Comparison of ENCODE assay signal across 10 cellular contexts in the genomic region with DNA sequence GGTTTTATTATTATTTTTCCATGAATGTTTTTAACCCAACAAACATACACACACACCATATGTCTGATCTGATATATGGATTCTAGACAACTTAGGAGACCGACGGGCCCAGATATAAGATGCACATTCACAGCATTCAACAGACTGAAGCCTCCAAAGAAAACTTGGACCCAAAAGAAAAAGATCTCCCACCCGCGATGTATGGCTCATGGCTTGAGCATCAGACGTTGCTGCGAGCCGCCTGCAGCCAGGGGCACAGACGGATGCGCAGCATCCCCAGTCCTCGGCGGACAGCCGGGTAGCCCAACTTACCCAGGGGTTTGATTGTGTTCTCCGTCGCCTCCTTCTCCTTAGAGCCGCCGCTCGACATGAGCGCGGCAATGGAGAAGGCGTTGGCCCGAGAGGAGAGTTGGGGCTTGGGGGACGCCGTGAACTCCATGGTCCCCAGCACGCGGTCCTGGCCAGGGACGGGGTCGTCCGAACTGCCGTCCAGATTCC. TPM values are rescaled to one million over a fixed set of nuclear protein-coding genes. Genes with fewer than 3 reads are reported as not detected.
DNase-seq lines count a peak whose midpoint lies in the region; ATAC-seq, FAIRE-seq and TF ChIP-seq lines count a peak whose summit lies in the region.
"Had no signal": no experiment of that assay in that cellular context is flagged by ENCODE, and none has a peak within 500 bp of the region (broad histone marks: within the 10 kb centered on the region; RNA-seq: fewer than 3 reads in every experiment).

No MANE protein-coding gene starts in this region.

- no peaks in the 10 kb centered on the region for H3K9me3 ChIP-seq in cardiac muscle cell (ENCODE audit: low read depth)
- peaks cover 9% of the 10 kb centered on the region for H3K9me3 ChIP-seq in astrocyte (ENCODE audit: insufficient read depth, low read depth, low read length)
- no peaks in the 10 kb centered on the region for H3K9me3 ChIP-seq in lower lobe of right lung
- H3K9me3 ChIP-seq in thyroid gland: no peaks in the 10 kb centered on the region
- H3K9me3 ChIP-seq: uterus had no signal

- no peaks in the 10 kb centered on the region for H4K20me1 ChIP-seq in astrocyte (ENCODE audit: insufficient read depth, low read length)

- no peaks in the 10 kb centered on the region for H3K36me3 Mint-ChIP-seq in astrocyte (ENCODE audit: low read depth, unreplicated experiment)

- no peaks in the 10 kb centered on the region for H3K79me2 ChIP-seq in astrocyte (ENCODE audit: insufficient read depth, low read length)

- peaks cover 1% of the 10 kb centered on the region for H3K4me1 ChIP-seq in cardiac muscle cell (ENCODE audit: low read depth)
- peaks cover 8% of the 10 kb centered on the region for H3K4me1 ChIP-seq in astrocyte (ENCODE audit: insufficient read depth, low read length)
- peaks cover 8% of the 10 kb centered on the region for H3K4me1 ChIP-seq in lower lobe of right lung
- H3K4me1 ChIP-seq in urinary bladder (ENCODE audit: insufficient read depth): no peaks in the 10 kb centered on the region
- H3K4me1 ChIP-seq in thyroid gland: peaks cover 5 to 11% of the 10 kb centered on the region in 2 donors

- FAIRE-seq in astrocyte (lab: Jason Lieb, UNC): no peak

- no peaks in the 10 kb centered on the region for H3K4me1 Mint-ChIP-seq in astrocyte (ENCODE audit: low read depth, unreplicated experiment)

- ATAC-seq in Right ventricle myocardium inferior (no peak), lower lobe of right lung (no peak)

- peaks cover 86% of the 10 kb centered on the region for H3K27me3 Mint-ChIP-seq in astrocyte (ENCODE audit: low read depth, unreplicated experiment)

- H3K4me3 Mint-ChIP-seq in astrocyte (ENCODE audit: unreplicated experiment): peak overlapping the region; percentile 79

- H3K9me3 Mint-ChIP-seq in astrocyte (ENCODE audit: unreplicated experiment): peaks cover 24% of the 10 kb centered on the region

- H3K27me3 ChIP-seq in cardiac muscle cell: peaks cover 35% of the 10 kb centered on the region
- H3K27me3 ChIP-seq in astrocyte (ENCODE audit: insufficient read depth, low read length): peaks cover 98% of the 10 kb centered on the region
- H3K27me3 ChIP-seq in lower lobe of right lung (ENCODE audit: low read depth): peaks cover 99% of the 10 kb centered on the region
- H3K27me3 ChIP-seq in thyroid gland: peaks cover 58% of the 10 kb centered on the region

- H3K36me3 ChIP-seq in cardiac muscle cell (peaks cover 4% of the 10 kb centered on the region), astrocyte (ENCODE audit: insufficient read depth, low read length) (no peaks in the 10 kb centered on the region), lower lobe of right lung (no peaks in the 10 kb centered on the region), urinary bladder (ENCODE audit: insufficient read depth) (no peaks in the 10 kb centered on the region), thyroid gland (no peaks in the 10 kb centered on the region)
- H3K36me3 ChIP-seq: uterus had no signal

- intact Hi-C loops in Right ventricle myocardium inferior (cut with DNase I) (loop anchor here (2.0 kb wide), 3 partner anchors 122 to 266 kb away; no protein-coding TSS in a partner anchor), lower lobe of right lung (cut with DNase I) (no loop called here), thyroid gland (cut with DNase I) (no loop called here)

- no peak for TF ChIP-seq POLR2A in thyroid gland (IDR thresholded peaks at IDR 0.05)

- DNase-seq in cardiac muscle cell (ENCODE audit: low read depth in 1 of 2, low spot score in 1 of 2) (peak in 1 of 2 donors; percentile 29), Right ventricle myocardium inferior (ENCODE audit: missing footprints) (no peak), astrocyte (ENCODE audit: low read depth) (no peak), lower lobe of right lung (no peak), occipital lobe (lab: John Stamatoyannopoulos, UW) (no peak), thyroid gland (no peak)
- DNase-seq in effector CD8-positive, alpha-beta T cell (lab: John Stamatoyannopoulos, UW): no peak
- DNase-seq: midbrain, uterus had no signal

- peak overlapping the region; percentile 95 for H3K27ac ChIP-seq in cardiac muscle cell
- no peak overlapping the region for H3K27ac ChIP-seq in astrocyte (ENCODE audit: low read depth, low read length)
- no peak overlapping the region for H3K27ac ChIP-seq in lower lobe of right lung
- H3K27ac ChIP-seq in urinary bladder (ENCODE audit: low read depth): no peak overlapping the region
- no peak overlapping the region for H3K27ac ChIP-seq in thyroid gland
- H3K27ac ChIP-seq: uterus had no signal

- TF ChIP-seq CTCF in cardiac muscle cell (IDR thresholded peaks at IDR 0.05; ENCODE audit: low read depth, low read length): no peak
- no peak for TF ChIP-seq CTCF in astrocyte (IDR thresholded peaks at IDR 0.05; ENCODE audit: insufficient read depth, low read depth, low read length)
- TF ChIP-seq CTCF in lower lobe of right lung (IDR thresholded peaks at IDR 0.05): no peak
- TF ChIP-seq CTCF in thyroid gland (IDR thresholded peaks at IDR 0.05): no peak

- H3K4me3 ChIP-seq in cardiac muscle cell (peak overlapping the region; percentile 86), astrocyte (ENCODE audit: insufficient read depth, low read depth, low read length) (peak overlapping the region; percentile 53), lower lobe of right lung (peak overlapping the region; percentile 49), urinary bladder (ENCODE audit: low read depth, low read length) (peak overlapping the region; percentile 30), thyroid gland (replicated peaks in 1 of 3) (no peak overlapping the region)

- H3K9ac ChIP-seq in astrocyte (ENCODE audit: low read length): no peak overlapping the region

- peak overlapping the region; percentile 83 for H3K4me2 ChIP-seq in astrocyte (ENCODE audit: low read length)

- peak overlapping the region; percentile 89 for H2AFZ ChIP-seq in astrocyte (ENCODE audit: low read depth, low read length)

- peak overlapping the region; percentile 34 for H3K27ac Mint-ChIP-seq in astrocyte (ENCODE audit: unreplicated experiment)

- WGBS in urinary bladder: 1% methylated on average over 29 of the region's 29 CpGs
- WGBS in thyroid gland, 2 donors: 5 to 8% methylated on average over 13 to 29 of the region's 29 CpGs

RNA-seq across cellular contexts. Expression of gene TBX20, which starts 0.7 kb away (rescaled TPM):
- total RNA-seq in cardiac muscle cell (240 and 482 TPM in 2 replicates), Right ventricle myocardium inferior (138 TPM), astrocyte (1.1 and 1.3 TPM in 2 replicates), lower lobe of right lung (0.65 TPM), urinary bladder (14.0 TPM), occipital lobe (not detected), thyroid gland (under 1 TPM in 2 of 4 donors, not detected in 2; 0.22 to 0.27 TPM)
- polyA plus RNA-seq in cardiac muscle cell (25.0 and 40.1 TPM in 2 replicates), urinary bladder (22.4 TPM)

Comparison
In these comparisons a context has a peak if more than half of its experiments do, and no peak if none do; other contexts are left out.
1. H3K4me3 ChIP-seq: peak in cardiac muscle cell (single experiment), astrocyte (single experiment), lower lobe of right lung (single experiment) and urinary bladder (single experiment); none in thyroid gland (0 of 3).